ENCODE assay signal across 6 cellular contexts in genomic region chr6:47315181-47315580, GRCh38. TPM values are rescaled to one million over a fixed set of nuclear protein-coding genes. Genes with fewer than 3 reads are reported as not detected.
A peak's percentile ranks its signal among the peaks of the same experiment; 100 is the strongest.
DNase-seq lines count a peak whose midpoint lies in the region; TF ChIP-seq lines count a peak whose summit lies in the region.
"Not testable (repeated sequence)": the region's sequence is repeated elsewhere in the genome, so short reads cannot be mapped to it uniquely, and the experiment has no call there.

No MANE protein-coding gene starts in this region.

- H3K36me3 ChIP-seq in mesenchymal stem cell (ENCODE audit: control insufficient read depth in 1 of 2, insufficient read depth in 2 of 2, low read depth in 1 of 2, low read length in 2 of 2): not testable (repeated sequence)

- not testable (repeated sequence) for H4K91ac ChIP-seq in mesenchymal stem cell (ENCODE audit: low read length)

- intact Hi-C loops in Calu3 (cut with micrococcal nuclease; ENCODE audit: unreplicated experiment): not testable (repeated sequence)

- DNase-seq in Calu3; chondrocyte (ENCODE audit: low spot score); mesenchymal stem cell: not testable (repeated sequence)
- DNase-seq in dermis microvascular lymphatic vessel endothelial cell (ENCODE audit: low read depth in 2 of 2) (peak; percentile 47 to 52), kidney tubule cell (ENCODE audit: low spot score) (peak; percentile 19)

- not testable (repeated sequence) for H3K27me3 Mint-ChIP-seq in Calu3 (ENCODE audit: unreplicated experiment); chondrocyte (ENCODE audit: low read depth); nephron (ENCODE audit: low read depth)

- H2BK5ac ChIP-seq in mesenchymal stem cell (ENCODE audit: low read depth, low read length, poor library complexity, severe bottlenecking): not testable (repeated sequence)

- not testable (repeated sequence) for H2BK120ac ChIP-seq in mesenchymal stem cell (ENCODE audit: low read depth, low read length)

- CTCF ChIA-PET in Calu3 (lab: Charles Lee): not testable (repeated sequence)

- BruUV-seq in Calu3 (replicated peaks; lab: Mats Ljungman, UMichigan): not testable (repeated sequence)

- H3K4me1 ChIP-seq in mesenchymal stem cell (ENCODE audit: control insufficient read depth, insufficient read depth, low read depth, low read length): not testable (repeated sequence)

- not testable (repeated sequence) for H3K79me1 ChIP-seq in mesenchymal stem cell (replicated peaks; ENCODE audit: low read length, poor library complexity, severe bottlenecking)

- H3K18ac ChIP-seq in mesenchymal stem cell (ENCODE audit: low read depth in 1 of 2, low read length in 2 of 2): not testable (repeated sequence)

- not testable (repeated sequence) for H2BK12ac ChIP-seq in mesenchymal stem cell (ENCODE audit: low read length in 2 of 2)

- not testable (repeated sequence) for H3K36me3 Mint-ChIP-seq in Calu3 (ENCODE audit: insufficient read depth, unreplicated experiment); chondrocyte (ENCODE audit: low read depth); nephron (ENCODE audit: low read depth)

- H3K14ac ChIP-seq in mesenchymal stem cell (ENCODE audit: low read length in 2 of 2): not testable (repeated sequence)

- not testable (repeated sequence) for H3K9me3 Mint-ChIP-seq in Calu3 (ENCODE audit: low read depth, unreplicated experiment); chondrocyte (ENCODE audit: low read depth); nephron

- TF ChIP-seq CTCF in Calu3 (IDR thresholded peaks at IDR 0.05; ENCODE audit: unreplicated experiment); chondrocyte (IDR thresholded peaks at IDR 0.05); nephron (IDR thresholded peaks at IDR 0.05; ENCODE audit: unreplicated experiment in 3 of 3): not testable (repeated sequence)

- H4K8ac ChIP-seq in mesenchymal stem cell (ENCODE audit: low read length): not testable (repeated sequence)

- H2AFZ ChIP-seq in mesenchymal stem cell (ENCODE audit: low read depth, low read length): not testable (repeated sequence)

- H3K4me1 Mint-ChIP-seq in Calu3 (ENCODE audit: low read depth, unreplicated experiment) (peaks cover 51% of the 10 kb centered on the region), chondrocyte (ENCODE audit: low read depth) (peaks cover 15% of the 10 kb centered on the region)
- not testable (repeated sequence) for H3K4me1 Mint-ChIP-seq in nephron

- H3K27ac Mint-ChIP-seq in Calu3 (ENCODE audit: unreplicated experiment): peak overlapping the region; percentile 13
- peak overlapping the region; percentile 77 for H3K27ac Mint-ChIP-seq in chondrocyte (ENCODE audit: unreplicated experiment)
- peak overlapping the region in 2 of 3 experiments; percentile 18 to 56 for H3K27ac Mint-ChIP-seq in nephron

- not testable (repeated sequence) for H3K9me3 ChIP-seq in mesenchymal stem cell (ENCODE audit: control insufficient read depth, low read length)

- not testable (repeated sequence) for H3K23ac ChIP-seq in mesenchymal stem cell (ENCODE audit: low read length in 2 of 2)

- peak overlapping the region; percentile 69 for H2BK15ac ChIP-seq in mesenchymal stem cell (ENCODE audit: low read depth, poor library complexity, severe bottlenecking)

- not testable (repeated sequence) for H3K4ac ChIP-seq in mesenchymal stem cell (ENCODE audit: low read depth in 1 of 2, low read length in 2 of 2)

- H3K4me2 ChIP-seq in mesenchymal stem cell (ENCODE audit: low read length, poor library complexity, severe bottlenecking): peak overlapping the region; percentile 58

- not testable (repeated sequence) for H2AK5ac ChIP-seq in mesenchymal stem cell (ENCODE audit: low read length, severe bottlenecking)

- H3K4me3 ChIP-seq in mesenchymal stem cell (ENCODE audit: insufficient read depth in 1 of 2, low read depth in 1 of 2, low read length in 2 of 2): not testable (repeated sequence)

- not testable (repeated sequence) for H3K27me3 ChIP-seq in mesenchymal stem cell (ENCODE audit: control insufficient read depth in 1 of 2, insufficient read depth in 1 of 2, low read length in 2 of 2)

- peak overlapping the region; percentile 25 for H3K4me3 Mint-ChIP-seq in Calu3 (ENCODE audit: low read depth, unreplicated experiment)
- H3K4me3 Mint-ChIP-seq in chondrocyte (ENCODE audit: unreplicated experiment); nephron: not testable (repeated sequence)

- H3K27ac ChIP-seq in mesenchymal stem cell (ENCODE audit: low read length, poor library complexity, severe bottlenecking): not testable (repeated sequence)

- not testable (repeated sequence) for H3K9ac ChIP-seq in mesenchymal stem cell (ENCODE audit: low read length)

- 92% methylated on average over 8 of the region's 8 CpGs for WGBS in mesenchymal stem cell

RNA-seq across cellular contexts. Expression of gene TNFRSF21, which starts 5.5 kb away (rescaled TPM):
- total RNA-seq in Calu3 (2022) (255 and 282 TPM in 2 replicates), chondrocyte (4.3 to 23.1 TPM (median 20.2 TPM) in 3 replicates), dermis microvascular lymphatic vessel endothelial cell (60.7 and 120 TPM in 2 replicates)
- 214 TPM for polyA plus RNA-seq in mesenchymal stem cell (2013, experiment 1 of 2)
- 215 TPM for polyA plus RNA-seq in mesenchymal stem cell (2013, experiment 2 of 2)

Comparison
In these comparisons a context has a peak if more than half of its experiments do, and no peak if none do; other contexts are left out.
1. H3K27ac Mint-ChIP-seq: peak in every context shown above with its lines; median percentile 77 in chondrocyte; 37 in nephron; 13 in Calu3.